In genomic region chr12:22435583-22435982, GRCh38 we compare ENCODE assay signal across 29 cellular contexts.
"Had no signal": no experiment of that assay in that cellular context is flagged by ENCODE, and none has a peak within 500 bp of the region (broad histone marks: within the 10 kb centered on the region; RNA-seq: fewer than 3 reads in every experiment).

No MANE protein-coding gene starts in this region.

- H3K4me3 Mint-ChIP-seq: activated naive CD8-positive, alpha-beta T cell; activated T-cell treated with anti-CD3 and anti-CD28 coated beads, Interleukin-2, amount 50 U/mL, for 24 hours; activated T-cell treated with anti-CD3 and anti-CD28 coated beads, Interleukin-2, amount 50 U/mL, for 72 hours; central memory CD8-positive, alpha-beta T cell; effector memory CD8-positive, alpha-beta T cell had no signal

- H3K4me3 ChIP-seq: esophagus squamous epithelium, heart left ventricle had no signal

- H3K27me3 Mint-ChIP-seq: activated naive CD8-positive, alpha-beta T cell; activated T-cell treated with anti-CD3 and anti-CD28 coated beads, Interleukin-2, amount 50 U/mL, for 24 hours; central memory CD8-positive, alpha-beta T cell; effector memory CD8-positive, alpha-beta T cell had no signal

- H3K9me3 Mint-ChIP-seq: activated T-cell treated with anti-CD3 and anti-CD28 coated beads, Interleukin-2, amount 50 U/mL, for 24 hours; activated T-cell treated with anti-CD3 and anti-CD28 coated beads, Interleukin-2, amount 50 U/mL, for 72 hours; effector memory CD8-positive, alpha-beta T cell had no signal

- FAIRE-seq: astrocyte, bronchial epithelial cell, endometrium, endothelial cell of umbilical vein had no signal

- H3K9me3 ChIP-seq: esophagus squamous epithelium, heart left ventricle had no signal

- H3K27ac ChIP-seq: brain microvascular endothelial cell, heart left ventricle had no signal

- H3K27ac Mint-ChIP-seq: activated naive CD8-positive, alpha-beta T cell; activated T-cell treated with anti-CD3 and anti-CD28 coated beads, Interleukin-2, amount 50 U/mL, for 24 hours; effector memory CD8-positive, alpha-beta T cell had no signal

- H3K27me3 ChIP-seq: brain microvascular endothelial cell, esophagus squamous epithelium, heart left ventricle had no signal

- DNase-seq: activated CD4-positive, alpha-beta T cell treated with anti-CD3 and anti-CD28 coated beads for 48 hours; activated CD4-positive, alpha-beta T cell treated with anti-CD3 and anti-CD28 coated beads, Interleukin-2, amount 50 U/mL, for 1 hour; activated CD4-positive, alpha-beta T cell treated with anti-CD3 and anti-CD28 coated beads, Interleukin-2, amount 50 U/mL, for 48 hours; activated CD8-positive, alpha-beta memory T cell treated with anti-CD3 and anti-CD28 coated beads, Interleukin-2, amount 50 U/mL, for 48 hours; activated effector memory CD4-positive, alpha-beta T cell treated with Interleukin-2 at 50 U/mL for 16 hours; activated gamma-delta T cell treated with Interleukin-2 at 50 U/mL for 16 hours; activated naive CD4-positive, alpha-beta T cell treated with anti-CD3 and anti-CD28 coated beads, Interleukin-2, amount 50 U/mL, for 16 hours; activated naive CD4-positive, alpha-beta T cell treated with Interleukin-2 at 50 U/mL for 16 hours; activated T-cell treated with anti-CD3 and anti-CD28 coated beads for 4 hours; activated T-cell treated with anti-CD3 and anti-CD28 coated beads, Interleukin-2, amount 50 U/mL, for 24 hours; activated T-cell treated with anti-CD3 and anti-CD28 coated beads, Interleukin-2, amount 50 U/mL, for 72 hours; amniotic stem cell; anterior cingulate cortex; brain microvascular endothelial cell; cortex of kidney; dermis blood vessel endothelial cell; effector CD4-positive, alpha-beta T cell; effector memory CD8-positive, alpha-beta T cell; esophagus squamous epithelium; foreskin melanocyte; glutamatergic neuron; heart left ventricle; T-helper 2 cell had no signal

- H3K36me3 ChIP-seq: brain microvascular endothelial cell, esophagus squamous epithelium, heart left ventricle had no signal

- ATAC-seq: activated T-cell treated with anti-CD3 and anti-CD28 coated beads, Interleukin-2, amount 50 U/mL, for 72 hours; effector memory CD8-positive, alpha-beta T cell; heart left ventricle had no signal
